Comparison of ENCODE assay signal across 1 cellular context in genomic region chr12:102976609-102977280, GRCh38.
TF ChIP-seq lines count a peak whose summit lies in the region.

No MANE protein-coding gene starts in this region.

TF ChIP-seq in endothelial cell of umbilical vein, 7 proteins besides CTCF, POLR2A, EP300 and RAD21:
- no peak for TF ChIP-seq JUN (IDR thresholded peaks at IDR 0.05; ENCODE audit: borderline replicate concordance, insufficient read depth, insufficient read length, low read depth)
- TF ChIP-seq EZH2 (IDR thresholded peaks at IDR 0.05; ENCODE audit: borderline replicate concordance, low read depth, low read length, severe bottlenecking): no peak
- TF ChIP-seq FOS (IDR thresholded peaks at IDR 0.05; ENCODE audit: borderline replicate concordance, insufficient read depth, low read length): no peak
- TF ChIP-seq, protein P1, sequence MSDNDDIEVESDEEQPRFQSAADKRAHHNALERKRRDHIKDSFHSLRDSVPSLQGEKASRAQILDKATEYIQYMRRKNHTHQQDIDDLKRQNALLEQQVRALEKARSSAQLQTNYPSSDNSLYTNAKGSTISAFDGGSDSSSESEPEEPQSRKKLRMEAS (IDR thresholded peaks at IDR 0.05; ENCODE audit: insufficient read depth, insufficient read length): no peak
- no peak for TF ChIP-seq POLR2AphosphoS5 (IDR thresholded peaks at IDR 0.05; ENCODE audit: insufficient read depth, low read depth, low read length)
- no peak for TF ChIP-seq GATA2 (IDR thresholded peaks at IDR 0.05; ENCODE audit: insufficient read depth, insufficient read length, low read depth, low read length)
TF ChIP-seq in endothelial cell of umbilical vein: peak in this region for 0.
